ENCODE assay signal across 8 cellular contexts in genomic region chr19:16571283-16571682, GRCh38. TPM values are rescaled to one million over a fixed set of nuclear protein-coding genes. Genes with fewer than 3 reads are reported as not detected.
DNase-seq lines count a peak whose midpoint lies in the region; ATAC-seq and TF ChIP-seq lines count a peak whose summit lies in the region.

No MANE protein-coding gene starts in this region.

- DNase-seq in right atrium auricular region (ENCODE audit: low spot score) (no peak), left cardiac atrium (no peak), RWPE2 (ENCODE audit: low spot score) (no peak), esophagus muscularis mucosa (ENCODE audit: extremely low spot score) (no peak), trophoblast cell (peak in 1 of 2 donors; percentile 19), ureter (ENCODE audit: low spot score) (no peak), D341Med (ENCODE audit: low spot score) (no peak)

- peak overlapping the region; percentile 73 for H2BK120ac ChIP-seq in trophoblast cell (ENCODE audit: insufficient read depth, low read length, poor library complexity)

- peak overlapping the region; percentile 49 for H4K8ac ChIP-seq in trophoblast cell (ENCODE audit: low read depth, low read length)

- H3K9me3 ChIP-seq in right atrium auricular region: no peaks in the 10 kb centered on the region
- no peaks in the 10 kb centered on the region for H3K9me3 ChIP-seq in RWPE2 (ENCODE audit: severe bottlenecking)
- H3K9me3 ChIP-seq in esophagus muscularis mucosa: no peaks in the 10 kb centered on the region
- H3K9me3 ChIP-seq in trophoblast cell (ENCODE audit: insufficient read depth, low read depth, low read length): peaks cover 1% of the 10 kb centered on the region

- H3K27me3 ChIP-seq in right atrium auricular region (no peaks in the 10 kb centered on the region), RWPE2 (ENCODE audit: insufficient read depth, poor library complexity, severe bottlenecking) (no peaks in the 10 kb centered on the region), esophagus muscularis mucosa (no peaks in the 10 kb centered on the region), trophoblast cell (ENCODE audit: insufficient read depth, low read length) (no peaks in the 10 kb centered on the region)

- no peak for TF ChIP-seq POLR2A in esophagus muscularis mucosa (IDR thresholded peaks at IDR 0.05; ENCODE audit: low read depth)
- TF ChIP-seq POLR2A in GM18505 (IDR thresholded peaks at IDR 0.05; ENCODE audit: borderline replicate concordance, extremely low read depth, insufficient read depth, insufficient read length): no peak

- no peak overlapping the region for H2BK12ac ChIP-seq in trophoblast cell (ENCODE audit: low read length)

- peaks cover 0 to 31% of the 10 kb centered on the region in 2 donors for H3K4me1 ChIP-seq in right atrium auricular region
- H3K4me1 ChIP-seq in RWPE2 (ENCODE audit: insufficient read depth, poor library complexity, severe bottlenecking): peaks cover 15% of the 10 kb centered on the region
- peaks cover 25 to 67% (median 46%) of the 10 kb centered on the region in 4 donors for H3K4me1 ChIP-seq in esophagus muscularis mucosa
- peaks cover 18 to 34% of the 10 kb centered on the region in 2 experiments for H3K4me1 ChIP-seq in trophoblast cell (ENCODE audit: control insufficient read depth in 1 of 2, insufficient read depth in 2 of 2, low read length in 2 of 2)

- H2AK5ac ChIP-seq in trophoblast cell (ENCODE audit: low read length): peak overlapping the region; percentile 60

- peaks cover 12% of the 10 kb centered on the region for H3K79me1 ChIP-seq in trophoblast cell (ENCODE audit: low read length)

- TF ChIP-seq EP300 in esophagus muscularis mucosa (IDR thresholded peaks at IDR 0.05): no peak

- H3K4me2 ChIP-seq in trophoblast cell (ENCODE audit: low read length): peak overlapping the region; percentile 89

- H3K18ac ChIP-seq in trophoblast cell (ENCODE audit: low read length): no peak overlapping the region

- H3K36me3 ChIP-seq in right atrium auricular region (peaks cover 23% of the 10 kb centered on the region), RWPE2 (ENCODE audit: low read depth) (peaks cover 46% of the 10 kb centered on the region), esophagus muscularis mucosa (peaks cover 25 to 56% (median 44%) of the 10 kb centered on the region in 4 donors), trophoblast cell (ENCODE audit: control insufficient read depth in 1 of 2, insufficient read depth in 2 of 2, low read length in 2 of 2) (peaks cover 37 to 42% of the 10 kb centered on the region in 2 experiments)

- H4K91ac ChIP-seq in trophoblast cell (ENCODE audit: low read depth, low read length): peak overlapping the region; percentile 56

- H4K12ac ChIP-seq in trophoblast cell (ENCODE audit: low read depth, low read length): peak overlapping the region; percentile 28

- H3K14ac ChIP-seq in trophoblast cell (ENCODE audit: low read length): peak overlapping the region; percentile 65

- peak overlapping the region; percentile 99 for H3K9ac ChIP-seq in trophoblast cell (ENCODE audit: low read length)

- no peak for TF ChIP-seq CTCF in right atrium auricular region (IDR thresholded peaks at IDR 0.05)
- no peak for TF ChIP-seq CTCF in RWPE2 (IDR thresholded peaks at IDR 0.05; ENCODE audit: poor library complexity, severe bottlenecking)
- no peak for TF ChIP-seq CTCF in esophagus muscularis mucosa (IDR thresholded peaks at IDR 0.05)

- peak overlapping the region; percentile 71 for H3K27ac ChIP-seq in right atrium auricular region
- peak overlapping the region; percentile 58 for H3K27ac ChIP-seq in RWPE2 (ENCODE audit: poor library complexity, severe bottlenecking)
- peak overlapping the region in 3 of 4 donors; percentile 78 to 91 (median 82) for H3K27ac ChIP-seq in esophagus muscularis mucosa (replicated peaks in 1 of 4)
- H3K27ac ChIP-seq in trophoblast cell (ENCODE audit: low read depth, low read length): no peak overlapping the region

- WGBS in esophagus muscularis mucosa: 23% methylated on average over 4 of the region's 6 CpGs
- WGBS in trophoblast cell (ENCODE audit: extremely low coverage, insufficient coverage, insufficient read length): no CpG with 5 or more reads among the region's 6 CpGs

- intact Hi-C loops in left cardiac atrium (cut with DNase I): no loop called here
- intact Hi-C loops in esophagus muscularis mucosa (cut with DNase I): loop anchor here (5.0 kb wide), 1 partner anchor 56 kb away; the partner anchor contains the start of gene MED26

- H2AFZ ChIP-seq in trophoblast cell (ENCODE audit: insufficient read depth, low read length, poor library complexity): peak overlapping the region; percentile 13

- ATAC-seq in left cardiac atrium (no peak), RWPE2 (ENCODE audit: low read depth) (no peak), GM18505 (IDR thresholded peaks at IDR 0.05; ENCODE audit: unreplicated experiment) (no peak)

- H3K4me3 ChIP-seq in right atrium auricular region: peak overlapping the region; percentile 67 to 78
- peak overlapping the region; percentile 98 for H3K4me3 ChIP-seq in RWPE2 (ENCODE audit: severe bottlenecking)
- H3K4me3 ChIP-seq in esophagus muscularis mucosa: peak overlapping the region; percentile 68 to 97 (median 72)
- peak overlapping the region; percentile 100 for H3K4me3 ChIP-seq in trophoblast cell (ENCODE audit: low read depth, low read length)

- H3K79me2 ChIP-seq in trophoblast cell (ENCODE audit: control insufficient read depth, insufficient read depth, low read length, poor library complexity): peaks cover 17% of the 10 kb centered on the region

- H3K4ac ChIP-seq in trophoblast cell (ENCODE audit: low read depth, low read length): peak overlapping the region; percentile 48

- H3K23ac ChIP-seq in trophoblast cell (ENCODE audit: low read length): no peak overlapping the region

- H2BK5ac ChIP-seq in trophoblast cell (ENCODE audit: low read depth, low read length, poor library complexity): peak overlapping the region; percentile 4

RNA-seq across cellular contexts. Expression of gene SLC35E1, which starts 0.9 kb away (rescaled TPM):
- total RNA-seq in right atrium auricular region (10 to 100 TPM; 27.5 to 34.9 TPM), left cardiac atrium (10 to 100 TPM; 27.3 to 28.1 TPM), esophagus muscularis mucosa (10 to 100 TPM; 22.8 to 39.7 (median 34.0) TPM), ureter (62.3 TPM)
- polyA plus RNA-seq in trophoblast cell (2013): 101 TPM in 2 replicates

RNA-seq across cellular contexts. Expression of gene CHERP, which starts 29.0 kb away (rescaled TPM):
- 1 to 10 TPM; 4.3 to 8.0 TPM for total RNA-seq in right atrium auricular region
- 10 to 100 TPM; 20.1 to 25.4 TPM for total RNA-seq in left cardiac atrium
- total RNA-seq in esophagus muscularis mucosa: 10 to 100 TPM in 3 of 4 donors, 1 to 10 TPM in 1; 9.1 to 18.0 (median 12.9) TPM
- 48.8 and 49.6 TPM in 2 replicates for polyA plus RNA-seq in trophoblast cell (2013)
- 56.9 TPM for total RNA-seq in ureter

RNA-seq across cellular contexts. Expression of gene MED26, which starts 56.7 kb away (rescaled TPM):
- total RNA-seq in right atrium auricular region: 1 to 10 TPM; 5.2 to 5.9 TPM
- 1 to 10 TPM; 5.0 to 5.6 TPM for total RNA-seq in left cardiac atrium
- 10 to 100 TPM in 2 of 4 donors, 1 to 10 TPM in 2; 4.2 to 11.7 (median 8.8) TPM for total RNA-seq in esophagus muscularis mucosa
- 10.5 and 11.2 TPM in 2 replicates for polyA plus RNA-seq in trophoblast cell (2013)
- total RNA-seq in ureter: 14.1 TPM
